In genomic region chr17:2854662-2855061, GRCh38 we compare ENCODE assay signal across 8 cellular contexts. TPM values are rescaled to one million over a fixed set of nuclear protein-coding genes. Genes with fewer than 3 reads are reported as not detected.
DNase-seq lines count a peak whose midpoint lies in the region; ATAC-seq and TF ChIP-seq lines count a peak whose summit lies in the region.

No MANE protein-coding gene starts in this region.

- H3K4me1 ChIP-seq in Panc1 (ENCODE audit: control insufficient read depth, insufficient read depth, low read length): no peaks in the 10 kb centered on the region; the same call in 1 of the 2 replicates

- H3K4me3 Mint-ChIP-seq in progenitor cell of endocrine pancreas (ENCODE audit: low read depth): peak overlapping the region; percentile 94

- no peaks in the 10 kb centered on the region for H3K36me3 ChIP-seq in Panc1 (ENCODE audit: control insufficient read depth, insufficient read depth, low read length)

- H3K27me3 Mint-ChIP-seq in progenitor cell of endocrine pancreas: no peaks in the 10 kb centered on the region

- H3K27ac Mint-ChIP-seq in progenitor cell of endocrine pancreas: peak overlapping the region; percentile 88

- H3K27ac ChIP-seq in Panc1 (ENCODE audit: low read length): no peak overlapping the region

- BruUV-seq in Panc1 (replicated peaks; lab: Mats Ljungman, UMichigan): no TSS peak

- intact Hi-C loops in Panc1 (cut with micrococcal nuclease; ENCODE audit: unreplicated experiment): no loop called here

- H3K4me3 ChIP-seq in Panc1 (ENCODE audit: low read depth in 2 of 2, low read length in 2 of 2): peak overlapping the region; percentile 52 to 70
- peak overlapping the region; percentile 57 for H3K4me3 ChIP-seq in fibroblast of pulmonary artery (replicated peaks; ENCODE audit: low read depth, low read length)

- CTCF ChIA-PET in Panc1 (lab: Charles Lee): no interaction called here

- H3K9me3 Mint-ChIP-seq in progenitor cell of endocrine pancreas (ENCODE audit: low read depth): peaks cover under 1% of the 10 kb centered on the region

- H3K36me3 Mint-ChIP-seq in progenitor cell of endocrine pancreas (ENCODE audit: insufficient read depth): peaks cover 2% of the 10 kb centered on the region

- no peak for ATAC-seq in Panc1

- no peak for TF ChIP-seq CTCF in Panc1 (IDR thresholded peaks at IDR 0.05)
- no peak for TF ChIP-seq CTCF in fibroblast of pulmonary artery (IDR thresholded peaks at IDR 0.05; ENCODE audit: low read length, missing control alignments)
- no peak for TF ChIP-seq CTCF in progenitor cell of endocrine pancreas (IDR thresholded peaks at IDR 0.05; ENCODE audit: unreplicated experiment)

- DNase-seq in DMS79 treated with DMSO at 0.1 percent for 48 hours (lab: John Stamatoyannopoulos, UW) (peak; percentile 52), Panc1 (ENCODE audit: low read depth, low spot score) (no peak), fibroblast of pulmonary artery (ENCODE audit: low read depth) (no peak), progenitor cell of endocrine pancreas (ENCODE audit: low spot score, unreplicated experiment) (no peak), NCI-H187 (lab: John Stamatoyannopoulos, UW) (no peak), NOMO-1 treated with dmso at 0.1 percent for 144 hours (lab: John Stamatoyannopoulos, UW; ENCODE audit: unreplicated experiment) (no peak), NCI-H226 (no peak), KBM-7 (no peak)

- H3K27me3 ChIP-seq in Panc1 (ENCODE audit: control insufficient read depth, insufficient read depth, low read length): no peaks in the 10 kb centered on the region; the same call in 1 of the 2 replicates

- POLR2A ChIA-PET in Panc1 (lab: Charles Lee): interaction anchor here (0.6 to 0.7 kb wide), 2 partner anchors 149 to 158 kb away, joined by 3 to 12 read pairs; no protein-coding TSS in a partner anchor

- peaks cover 28% of the 10 kb centered on the region for H3K4me1 Mint-ChIP-seq in progenitor cell of endocrine pancreas (ENCODE audit: low read depth)

- in situ Hi-C loops in Panc1 (cut with HindIII; ENCODE audit: low pct_unique_long_range_greater_than_20kb, low sequenced_read_pairs): no loop called here
- in situ Hi-C loops in KBM-7 (cut with MboI; ENCODE audit: low pct_unique_long_range_greater_than_20kb, low sequenced_read_pairs): no loop called here

- H3K9me3 ChIP-seq in Panc1 (ENCODE audit: control insufficient read depth, insufficient read depth, low read depth, low read length): no peaks in the 10 kb centered on the region

RNA-seq across cellular contexts. Expression of gene RAP1GAP2, which starts 58.4 kb away (rescaled TPM):
- total RNA-seq in Panc1 (2021; ENCODE audit: unreplicated experiment) (10.0 TPM), progenitor cell of endocrine pancreas (105 and 116 TPM in 2 replicates)
- polyA plus RNA-seq in Panc1 (2012; ENCODE audit: insufficient read length): 14.6 TPM
